Comparison of ENCODE assay signal across 8 cellular contexts in the genomic region with DNA sequence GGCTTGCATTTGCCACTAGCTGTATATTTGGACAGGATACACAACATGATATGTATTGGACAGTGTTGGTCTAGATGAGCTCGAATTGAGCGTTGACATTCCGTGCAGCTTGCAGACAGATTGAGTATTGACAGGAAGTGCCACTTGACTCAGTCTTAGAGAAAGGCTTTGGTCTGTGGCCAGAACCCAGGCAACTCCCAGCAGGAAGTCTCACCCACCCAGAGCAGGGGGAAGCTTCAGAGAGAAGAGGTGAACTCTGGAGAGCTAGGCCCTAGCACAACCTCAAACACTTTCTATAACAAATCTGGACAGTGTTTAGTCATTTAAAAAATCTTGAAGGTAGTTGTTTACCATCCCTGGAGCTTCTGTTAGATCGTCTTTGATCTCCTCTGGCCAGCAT.
A peak's percentile ranks its signal among the peaks of the same experiment; 100 is the strongest.
DNase-seq lines count a peak whose midpoint lies in the region; ATAC-seq and TF ChIP-seq lines count a peak whose summit lies in the region.

No MANE protein-coding gene starts in this region.

- DNase-seq in GM10248 (ENCODE audit: extremely low spot score) = peak; percentile 32
- peak; percentile 85 for DNase-seq in activated CD4-positive, alpha-beta memory T cell treated with anti-CD3 and anti-CD28 coated beads for 36 hours
- no peak for DNase-seq in left ventricle myocardium superior
- no peak for DNase-seq in cortex of kidney (lab: John Stamatoyannopoulos, UW)
- DNase-seq in hepatic stellate cell (ENCODE audit: low spot score) = no peak

- H3K9me2 ChIP-seq in Loucy (replicated peaks; ENCODE audit: low read depth, low read length) = no peaks in the 10 kb centered on the region

- H3K27me3 ChIP-seq in Loucy (ENCODE audit: insufficient read depth, low read length, poor library complexity, severe bottlenecking) = no peaks in the 10 kb centered on the region

- H2AFZ ChIP-seq in Loucy (ENCODE audit: low read length) = no peak overlapping the region

- H3K27ac Mint-ChIP-seq in activated CD4-positive, alpha-beta memory T cell treated with anti-CD3 and anti-CD28 coated beads for 36 hours = no peak overlapping the region

- peak overlapping the region; percentile 33 for H3K4me2 ChIP-seq in Loucy (ENCODE audit: low read depth, low read length, poor library complexity, severe bottlenecking)

- intact Hi-C loops in activated CD4-positive, alpha-beta memory T cell treated with anti-CD3 and anti-CD28 coated beads for 36 hours (cut with micrococcal nuclease) = loop anchor here (1.0 to 5.0 kb wide), 2 partner anchors 72 to 160 kb away; no protein-coding TSS in a partner anchor
- intact Hi-C loops in left ventricle myocardium superior (cut with micrococcal nuclease) = no loop called here

- H3K4me1 Mint-ChIP-seq in activated CD4-positive, alpha-beta memory T cell treated with anti-CD3 and anti-CD28 coated beads for 36 hours (ENCODE audit: low read depth) = peaks cover 19% of the 10 kb centered on the region

- peaks cover 1% of the 10 kb centered on the region for H3K36me3 Mint-ChIP-seq in activated CD4-positive, alpha-beta memory T cell treated with anti-CD3 and anti-CD28 coated beads for 36 hours

- H3K4me1 ChIP-seq in Loucy (ENCODE audit: insufficient read depth, low read length, poor library complexity, severe bottlenecking) = peaks cover 35% of the 10 kb centered on the region

- H3F3A ChIP-seq in Loucy (ENCODE audit: low read depth) = no peaks in the 10 kb centered on the region

- H3K9me3 Mint-ChIP-seq in activated CD4-positive, alpha-beta memory T cell treated with anti-CD3 and anti-CD28 coated beads for 36 hours = peaks cover under 1% of the 10 kb centered on the region

- peak overlapping the region; percentile 5 for H3K4me3 Mint-ChIP-seq in activated CD4-positive, alpha-beta memory T cell treated with anti-CD3 and anti-CD28 coated beads for 36 hours

- 0 out of 2 replicates have a peak, but pooled peaks cover 3% of the 10 kb centered on the region for H3K9me3 ChIP-seq in Loucy (ENCODE audit: insufficient read depth, low read depth, low read length)

- no peaks in the 10 kb centered on the region for H3K79me2 ChIP-seq in Loucy (ENCODE audit: insufficient read depth, low read length)

- no peak overlapping the region for H3K9ac ChIP-seq in Loucy (ENCODE audit: low read depth, low read length, poor library complexity, severe bottlenecking)

- ATAC-seq in GM21723 (IDR thresholded peaks at IDR 0.05; ENCODE audit: unreplicated experiment) (peak; percentile 88), left ventricle myocardium superior (peak; percentile 60), HG02970 (IDR thresholded peaks at IDR 0.05; ENCODE audit: low FRiP score, unreplicated experiment) (no peak)

- CTCF ChIA-PET in GM10248 (lab: Yijun Ruan, JAX) = interaction anchor here (1.3 to 1.6 kb wide), 4 partner anchors 8 to 44 kb away, joined by 3 to 8 read pairs (median 4); no protein-coding TSS in a partner anchor
- CTCF ChIA-PET in activated CD4-positive, alpha-beta memory T cell treated with anti-CD3 and anti-CD28 coated beads for 36 hours (lab: Charles Lee) = no interaction called here

- no peak overlapping the region for H3K4me3 ChIP-seq in Loucy (ENCODE audit: low read length, poor library complexity, severe bottlenecking)

- no peaks in the 10 kb centered on the region for H4K20me1 ChIP-seq in Loucy (ENCODE audit: insufficient read depth, low read length, poor library complexity, severe bottlenecking)

- H3K36me3 ChIP-seq in Loucy (ENCODE audit: insufficient read depth, low read length) = no peaks in the 10 kb centered on the region

- H3K27me3 Mint-ChIP-seq in activated CD4-positive, alpha-beta memory T cell treated with anti-CD3 and anti-CD28 coated beads for 36 hours = no peaks in the 10 kb centered on the region

- POLR2A ChIA-PET in GM10248 (lab: Yijun Ruan, JAX) = no interaction called here
- POLR2A ChIA-PET in activated CD4-positive, alpha-beta memory T cell treated with anti-CD3 and anti-CD28 coated beads for 36 hours (lab: Charles Lee) = no interaction called here

- TF ChIP-seq CTCF in GM10248 (IDR thresholded peaks at IDR 0.05; ENCODE audit: control extremely low read depth, extremely low read depth, low read depth, missing control alignments) = no peak
- TF ChIP-seq CTCF in Loucy (conservative IDR thresholded peaks at IDR 0.05; ENCODE audit: low read length) = no peak

Comparison
In these comparisons a context has a peak if more than half of its experiments do, and no peak if none do; other contexts are left out.
1. DNase-seq: peak in GM10248 (single experiment) and activated CD4-positive, alpha-beta memory T cell treated with anti-CD3 and anti-CD28 coated beads for 36 hours (single experiment); none in left ventricle myocardium superior (single experiment), cortex of kidney (single experiment) and hepatic stellate cell (single experiment).